ENCODE assay signal across 13 cellular contexts in the genomic region with DNA sequence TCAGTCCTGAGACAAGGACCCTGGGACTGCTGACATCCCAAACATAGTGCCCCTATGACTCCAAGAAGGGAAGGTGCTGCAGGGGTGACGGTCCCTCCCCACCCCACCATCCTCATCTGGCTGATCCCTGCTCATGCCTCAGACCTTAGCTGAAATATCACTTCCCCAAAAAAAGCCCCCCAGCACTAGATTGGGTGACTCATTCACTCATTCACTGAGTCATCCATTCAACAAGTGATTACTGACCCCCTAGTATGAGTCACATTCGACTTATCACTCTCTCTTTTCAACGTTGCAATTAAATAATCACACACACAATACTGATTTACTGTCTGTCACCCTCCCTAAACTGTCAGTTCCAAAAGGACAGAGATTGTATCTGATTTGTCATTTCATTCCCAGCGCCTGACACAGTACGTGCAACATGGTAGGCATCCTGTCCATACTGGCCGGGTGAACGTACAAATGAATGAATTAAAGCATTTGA. TPM values are rescaled to one million over a fixed set of nuclear protein-coding genes. Genes with fewer than 3 reads are reported as not detected.
A peak's percentile ranks its signal among the peaks of the same experiment; 100 is the strongest.
DNase-seq lines count a peak whose midpoint lies in the region; ATAC-seq and TF ChIP-seq lines count a peak whose summit lies in the region.
"Had no signal": no experiment of that assay in that cellular context is flagged by ENCODE, and none has a peak within 500 bp of the region (broad histone marks: within the 10 kb centered on the region; RNA-seq: fewer than 3 reads in every experiment).

No MANE protein-coding gene starts in this region.

- no peaks in the 10 kb centered on the region for H3K9me3 ChIP-seq in RWPE2 (ENCODE audit: severe bottlenecking)

- H3K4me3 ChIP-seq in RWPE2 (ENCODE audit: severe bottlenecking): no peak overlapping the region

- no peak for TF ChIP-seq CTCF in RWPE2 (IDR thresholded peaks at IDR 0.05; ENCODE audit: poor library complexity, severe bottlenecking)
- no peak for TF ChIP-seq CTCF in foreskin keratinocyte (conservative IDR thresholded peaks at IDR 0.05)

- POLR2A ChIA-PET in HEK293T (lab: Yijun Ruan, JAX): no interaction called here

- H3K4me1 ChIP-seq in RWPE2 (ENCODE audit: insufficient read depth, poor library complexity, severe bottlenecking) (peaks cover 12% of the 10 kb centered on the region), foreskin keratinocyte (peaks cover 12% of the 10 kb centered on the region)

- H3K27ac ChIP-seq in RWPE2 (ENCODE audit: poor library complexity, severe bottlenecking) (peak overlapping the region; percentile 38), foreskin keratinocyte (no peak overlapping the region)

- no peaks in the 10 kb centered on the region for H3K36me3 ChIP-seq in RWPE2 (ENCODE audit: low read depth)

- CTCF ChIA-PET in HEK293T (lab: Yijun Ruan, JAX): no interaction called here

- H3K27me3 ChIP-seq in RWPE2 (ENCODE audit: insufficient read depth, poor library complexity, severe bottlenecking) (no peaks in the 10 kb centered on the region), foreskin keratinocyte (peaks cover 22% of the 10 kb centered on the region)

- peak; percentile 90 for DNase-seq in Daoy (ENCODE audit: low read depth)
- no peak for DNase-seq in HEK293T (ENCODE audit: extremely low spot score)
- DNase-seq in RWPE2 (ENCODE audit: low spot score): no peak
- DNase-seq in foreskin keratinocyte: peak; percentile 54 to 78
- no peak for DNase-seq in T-helper 2 cell
- DNase-seq in NCI-H1105 (lab: John Stamatoyannopoulos, UW): no peak
- DNase-seq: CD8-positive, alpha-beta memory T cell; H9; hippocampal formation; NCI-H187; small intestine had no signal

- ATAC-seq in RWPE2 (ENCODE audit: low read depth) (peak; percentile 68), foreskin keratinocyte (peak; percentile 72), HG02885 (IDR thresholded peaks at IDR 0.05; ENCODE audit: poor library complexity, unreplicated experiment) (no peak), HG02981 (IDR thresholded peaks at IDR 0.05; ENCODE audit: unreplicated experiment) (no peak)

TF ChIP-seq in HEK293T, 16 proteins besides CTCF, POLR2A, EP300 and RAD21:
- no peak for TF ChIP-seq FOXA1 (IDR thresholded peaks at IDR 0.05)
- TF ChIP-seq, protein P1, sequence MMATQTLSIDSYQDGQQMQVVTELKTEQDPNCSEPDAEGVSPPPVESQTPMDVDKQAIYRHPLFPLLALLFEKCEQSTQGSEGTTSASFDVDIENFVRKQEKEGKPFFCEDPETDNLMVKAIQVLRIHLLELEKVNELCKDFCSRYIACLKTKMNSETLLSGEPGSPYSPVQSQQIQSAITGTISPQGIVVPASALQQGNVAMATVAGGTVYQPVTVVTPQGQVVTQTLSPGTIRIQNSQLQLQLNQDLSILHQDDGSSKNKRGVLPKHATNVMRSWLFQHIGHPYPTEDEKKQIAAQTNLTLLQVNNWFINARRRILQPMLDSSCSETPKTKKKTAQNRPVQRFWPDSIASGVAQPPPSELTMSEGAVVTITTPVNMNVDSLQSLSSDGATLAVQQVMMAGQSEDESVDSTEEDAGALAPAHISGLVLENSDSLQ (IDR thresholded peaks at IDR 0.05): peak; percentile 66

RNA-seq across cellular contexts. Expression of gene HIVEP3, which starts 48.6 kb away (rescaled TPM):
- 7.5 and 9.5 TPM in 2 replicates for total RNA-seq in Daoy (2014; rRNA removed; shearing (Covaris generic))
- 0.71 and 0.78 TPM in 2 replicates for total RNA-seq in foreskin keratinocyte
- 0.90 and 0.93 TPM in 2 replicates for polyA plus RNA-seq in foreskin keratinocyte

Comparison
In these comparisons a context has a peak if more than half of its experiments do, and no peak if none do; other contexts are left out.
1. DNase-seq: peak in Daoy (single experiment) and foreskin keratinocyte (2 of 2); none in HEK293T (single experiment), RWPE2 (single experiment), T-helper 2 cell (0 of 5) and NCI-H1105 (single experiment).
2. ATAC-seq: peak in RWPE2 (single experiment) and foreskin keratinocyte (single experiment); none in HG02885 (single experiment) and HG02981 (single experiment).